Comparison of ENCODE assay signal across 8 cellular contexts in genomic region chr15:52528465-52529288, GRCh38.
DNase-seq lines count a peak whose midpoint lies in the region; ATAC-seq and TF ChIP-seq lines count a peak whose summit lies in the region.

Gene MYO5A (minus strand): TSS chr15:52528880. CDS start chr15:52528806, 74 bp downstream.

- H3K4me3 Mint-ChIP-seq in activated naive CD4-positive, alpha-beta T cell treated with anti-CD3 and anti-CD28 coated beads, Interleukin-2, amount 50 U/mL, for 24 hours: peak within 1 kb of the TSS; percentile 94

- intact Hi-C loops in head of caudate nucleus (cut with DNase I): loop anchor here (2.0 to 10.0 kb wide), 4 partner anchors 40 to 194 kb away; partner anchors contain the start of genes ARPP19 and ATOSA
- intact Hi-C loops in tibial artery (cut with DNase I; ENCODE audit: low total_unique reads): loop anchor here (2.0 kb wide), 1 partner anchor 40 kb away; the partner anchor contains the start of gene ARPP19

- peaks cover 2% of the 10 kb centered on the region for H3K79me2 ChIP-seq in parathyroid adenoma

- peak within 1 kb of the TSS; percentile 91 for H2AFZ ChIP-seq in parathyroid adenoma

- ATAC-seq in GM21576 (IDR thresholded peaks at IDR 0.05; ENCODE audit: unreplicated experiment) (peak; percentile 74), SK-N-SH treated with all-trans-retinoic acid at 6 μM for 48 hours (peak; percentile 92)

- no peak for TF ChIP-seq EP300 in Ishikawa (IDR thresholded peaks at IDR 0.05; ENCODE audit: borderline replicate concordance)

- H3K36me3 ChIP-seq in parathyroid adenoma (ENCODE audit: control insufficient read depth, insufficient read depth, low read length): no peaks in the 10 kb centered on the region
- H3K36me3 ChIP-seq in tibial artery: no peaks in the 10 kb centered on the region

- H3K4me1 ChIP-seq in parathyroid adenoma: no peaks in the 10 kb centered on the region
- peaks cover 0 to 22% (median 13%) of the 10 kb centered on the region in 4 donors for H3K4me1 ChIP-seq in tibial artery

- no peaks in the 10 kb centered on the region for H3K36me3 Mint-ChIP-seq in activated naive CD4-positive, alpha-beta T cell treated with anti-CD3 and anti-CD28 coated beads, Interleukin-2, amount 50 U/mL, for 24 hours

- TF ChIP-seq RAD21 in Ishikawa (IDR thresholded peaks at IDR 0.05; ENCODE audit: low read depth): peak; percentile 21; the same call in 1 of the 2 replicates

- peak within 1 kb of the TSS; percentile 24 for H3K27ac Mint-ChIP-seq in activated naive CD4-positive, alpha-beta T cell treated with anti-CD3 and anti-CD28 coated beads, Interleukin-2, amount 50 U/mL, for 24 hours

- no peaks in the 10 kb centered on the region for H3K9me3 Mint-ChIP-seq in activated naive CD4-positive, alpha-beta T cell treated with anti-CD3 and anti-CD28 coated beads, Interleukin-2, amount 50 U/mL, for 24 hours

- H3K27ac ChIP-seq in parathyroid adenoma (peak within 1 kb of the TSS; percentile 83), tibial artery (peak within 1 kb of the TSS; percentile 83 to 85)

- DNase-seq in ELR (ENCODE audit: low read depth) (peak; percentile 78), head of caudate nucleus (peak; percentile 66 to 94 (median 86)), tibial artery (peak; percentile 66 to 81)

- no peak for TF ChIP-seq CTCF in parathyroid adenoma (IDR thresholded peaks at IDR 0.05)
- TF ChIP-seq CTCF in tibial artery (IDR thresholded peaks at IDR 0.05): peak in 1 of 2 experiments; percentile 12

- no peaks in the 10 kb centered on the region for H3K27me3 ChIP-seq in parathyroid adenoma (ENCODE audit: control insufficient read depth, insufficient read depth, low read length)
- H3K27me3 ChIP-seq in tibial artery: no peaks in the 10 kb centered on the region

- H3K4me1 Mint-ChIP-seq in activated naive CD4-positive, alpha-beta T cell treated with anti-CD3 and anti-CD28 coated beads, Interleukin-2, amount 50 U/mL, for 24 hours: peaks cover 27% of the 10 kb centered on the region

- H3K4me2 ChIP-seq in parathyroid adenoma (ENCODE audit: low read length): peak within 1 kb of the TSS; percentile 81

- H3K9me3 ChIP-seq in parathyroid adenoma (ENCODE audit: control insufficient read depth, low read length) (no peaks in the 10 kb centered on the region), tibial artery (no peaks in the 10 kb centered on the region)

- H3K4me3 ChIP-seq in parathyroid adenoma (ENCODE audit: low read depth, low read length): peak within 1 kb of the TSS; percentile 75
- peak within 1 kb of the TSS; percentile 71 to 87 for H3K4me3 ChIP-seq in tibial artery

- no peaks in the 10 kb centered on the region for H3K27me3 Mint-ChIP-seq in activated naive CD4-positive, alpha-beta T cell treated with anti-CD3 and anti-CD28 coated beads, Interleukin-2, amount 50 U/mL, for 24 hours

- peak within 1 kb of the TSS; percentile 53 for H3K9ac ChIP-seq in parathyroid adenoma

TF ChIP-seq in Ishikawa, 13 proteins besides CTCF, POLR2A, EP300 and RAD21:
- TF ChIP-seq YY1 (IDR thresholded peaks at IDR 0.05; ENCODE audit: low read depth) (peak; percentile 62; the same call in 1 of the 2 replicates), ZBTB7A (IDR thresholded peaks at IDR 0.05; ENCODE audit: low read depth) (peak; percentile 83; the same call in 1 of the 2 replicates), USF1 (IDR thresholded peaks at IDR 0.05) (no peak), EGR1 (IDR thresholded peaks at IDR 0.05) (no peak), MAX (IDR thresholded peaks at IDR 0.05) (peak; percentile 29; the same call in 1 of the 2 replicates)

TF ChIP-seq in SK-N-SH treated with all-trans-retinoic acid at 6 μM for 48 hours, 23 proteins besides CTCF, POLR2A, EP300 and RAD21:
- no peak for TF ChIP-seq RARB (CRISPR knock-in tag; IDR thresholded peaks at IDR 0.05)
- no peak for TF ChIP-seq ZC3H10 (CRISPR knock-in tag; IDR thresholded peaks at IDR 0.05)
- TF ChIP-seq BACH2 (CRISPR knock-in tag; IDR thresholded peaks at IDR 0.05; ENCODE audit: borderline replicate concordance): no peak
- no peak for TF ChIP-seq ESRRG (CRISPR knock-in tag; IDR thresholded peaks at IDR 0.05)
- no peak for TF ChIP-seq ZFP30 (CRISPR knock-in tag; IDR thresholded peaks at IDR 0.05)
- TF ChIP-seq ARNTL (CRISPR knock-in tag; IDR thresholded peaks at IDR 0.05; ENCODE audit: borderline replicate concordance, low read depth): no peak
- TF ChIP-seq ZNF565 (CRISPR knock-in tag; conservative IDR thresholded peaks at IDR 0.05; ENCODE audit: low read depth): no peak
- TF ChIP-seq ISL1 (CRISPR knock-in tag; IDR thresholded peaks at IDR 0.05): no peak
- TF ChIP-seq CSDC2 (CRISPR knock-in tag; IDR thresholded peaks at IDR 0.05): no peak
- TF ChIP-seq ZFP3 (CRISPR knock-in tag; IDR thresholded peaks at IDR 0.05): no peak
- no peak for TF ChIP-seq TOX (CRISPR knock-in tag; IDR thresholded peaks at IDR 0.05; ENCODE audit: borderline replicate concordance)
- TF ChIP-seq TCF4 (CRISPR knock-in tag; IDR thresholded peaks at IDR 0.05; ENCODE audit: borderline replicate concordance): no peak
- no peak for TF ChIP-seq ZNF8 (CRISPR knock-in tag; IDR thresholded peaks at IDR 0.05)
- TF ChIP-seq GLIS3 (CRISPR knock-in tag; IDR thresholded peaks at IDR 0.05): no peak
- TF ChIP-seq POU6F1 (CRISPR knock-in tag; IDR thresholded peaks at IDR 0.05; ENCODE audit: borderline replicate concordance, low read depth): no peak
- no peak for TF ChIP-seq PATZ1 (CRISPR knock-in tag; IDR thresholded peaks at IDR 0.05; ENCODE audit: borderline replicate concordance)

Comparison
In these comparisons a context has a peak if more than half of its experiments do, and no peak if none do; other contexts are left out.
1. Peak in every context shown above with its lines: DNase-seq, ATAC-seq, H3K4me3 ChIP-seq and H3K27ac ChIP-seq.